Comparison of ENCODE assay signal across 10 cellular contexts in the genomic region with DNA sequence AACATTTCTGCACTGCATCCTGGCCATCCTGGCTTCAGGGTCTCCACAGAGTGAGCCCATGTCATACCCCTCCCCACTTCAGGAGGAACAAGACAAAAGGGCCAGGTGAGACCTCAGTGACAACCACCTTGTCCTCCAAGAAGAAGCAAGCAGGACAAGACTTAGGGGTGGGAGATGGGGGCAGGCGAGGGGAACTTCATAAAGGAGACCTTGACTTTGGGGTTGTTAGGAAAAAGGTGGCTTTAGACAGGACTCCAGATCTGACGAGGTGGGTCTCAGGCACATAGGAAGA. TPM values are rescaled to one million over a fixed set of nuclear protein-coding genes. Genes with fewer than 3 reads are reported as not detected.
"Had no signal": no experiment of that assay in that cellular context is flagged by ENCODE, and none has a peak within 500 bp of the region (broad histone marks: within the 10 kb centered on the region; RNA-seq: fewer than 3 reads in every experiment).

No MANE protein-coding gene starts in this region.

- H3K36me3 ChIP-seq: HAP-1 had no signal

- H3K4me3 Mint-ChIP-seq: HFFc6 had no signal

- ATAC-seq: HCT116, HepG2 had no signal

- H3K27ac Mint-ChIP-seq: HFFc6, IgD-negative memory B cell had no signal

- H3K9me3 Mint-ChIP-seq: HFFc6, IgD-negative memory B cell had no signal

- H3K4me1 ChIP-seq: HAP-1 had no signal

- H3K4me3 ChIP-seq: GM23248, HAP-1 had no signal

- H3K9me3 ChIP-seq: HAP-1 had no signal

- H3K36me3 Mint-ChIP-seq: IgD-negative memory B cell had no signal

- H3K27ac ChIP-seq: GM23248, HL-60 had no signal

- DNase-seq: GM23248, GOT3, H7 had no signal

- H3K4me1 Mint-ChIP-seq: IgD-negative memory B cell had no signal

RNA-seq across cellular contexts. Expression of a gene that starts 24.0 kb away (rescaled TPM):
- total RNA-seq: GM23248, H4, H7, HepG2 had no signal

RNA-seq across cellular contexts. Expression of a gene that starts 32.6 kb away (rescaled TPM):
- total RNA-seq: GM23248, HepG2, HFFc6 had no signal
